In genomic region chr11:22920939-22921565, GRCh38 we compare ENCODE assay signal across 9 cellular contexts.
DNase-seq lines count a peak whose midpoint lies in the region; ATAC-seq, FAIRE-seq and TF ChIP-seq lines count a peak whose summit lies in the region.
"Had no signal": no experiment of that assay in that cellular context is flagged by ENCODE, and none has a peak within 500 bp of the region (broad histone marks: within the 10 kb centered on the region; RNA-seq: fewer than 3 reads in every experiment).

No MANE protein-coding gene starts in this region.

- H3K9ac ChIP-seq in HCT116 (ENCODE audit: low read length) = no peak overlapping the region
- no peak overlapping the region for H3K9ac ChIP-seq in KMS-11

- no peak for TF ChIP-seq POLR2A in HCT116 (IDR thresholded peaks at IDR 0.05; ENCODE audit: borderline replicate concordance, extremely low read depth, insufficient read depth, insufficient read length)

- H4K20me1 ChIP-seq in HCT116 (ENCODE audit: insufficient read depth) = no peaks in the 10 kb centered on the region
- no peaks in the 10 kb centered on the region for H4K20me1 ChIP-seq in KMS-11 (ENCODE audit: insufficient read depth)

- H3K4me1 ChIP-seq in HCT116 (ENCODE audit: control insufficient read depth in 1 of 2, insufficient read depth in 2 of 2, low read length in 2 of 2) = no peaks in the 10 kb centered on the region
- no peaks in the 10 kb centered on the region for H3K4me1 ChIP-seq in KMS-11 (ENCODE audit: low read depth, poor library complexity, severe bottlenecking)
- H3K4me1 ChIP-seq in pancreas = peaks cover 23 to 56% (median 35%) of the 10 kb centered on the region in 3 donors

- H3K9me3 ChIP-seq in HCT116 (ENCODE audit: control insufficient read depth in 1 of 2, insufficient read depth in 1 of 2, low read depth in 1 of 2, low read length in 2 of 2) (no peaks in the 10 kb centered on the region), pancreas (no peaks in the 10 kb centered on the region)

- RAD21 ChIA-PET in HCT116 (lab: Charles Lee; ENCODE audit: low non-redundant PET in 1 of 2, low total read pairs in 2 of 2, uncharacterized antibody in 2 of 2, unreplicated experiment in 2 of 2) = no interaction called here

- no TSS peak for BruUV-seq in HCT116 (replicated peaks; lab: Mats Ljungman, UMichigan)

- no peak overlapping the region for H3K27ac ChIP-seq in HCT116 (ENCODE audit: low read depth, low read length)
- H3K27ac ChIP-seq in KMS-11 = no peak overlapping the region
- peak overlapping the region in 2 of 4 donors; percentile 15 to 69 for H3K27ac ChIP-seq in pancreas

- no peak overlapping the region for H2AFZ ChIP-seq in HCT116 (ENCODE audit: low read depth, low read length, poor library complexity, severe bottlenecking)
- peak overlapping the region; percentile 42; the same call in 1 of the 2 replicates for H2AFZ ChIP-seq in KMS-11 (ENCODE audit: low read depth)

- TF ChIP-seq RAD21 in HCT116 (IDR thresholded peaks at IDR 0.05; ENCODE audit: low read depth) = peak; percentile 23; the same call in 1 of the 2 replicates

- H3K4me3 ChIP-seq in AG10803 (ENCODE audit: low read length) = no peak overlapping the region
- H3K4me3 ChIP-seq in HCT116 (replicated peaks in 1 of 2; ENCODE audit: low read depth in 1 of 2, low read length in 2 of 2) = no peak overlapping the region
- no peak overlapping the region for H3K4me3 ChIP-seq in KMS-11 (IDR thresholded peaks at IDR 0.05; ENCODE audit: insufficient read depth, low read depth, low read length)
- H3K4me3 ChIP-seq in fibroblast of mammary gland (ENCODE audit: control insufficient read depth, low read depth, low read length) = no peak overlapping the region
- no peak overlapping the region for H3K4me3 ChIP-seq in pancreas

- no peaks in the 10 kb centered on the region for H3K36me3 ChIP-seq in HCT116 (ENCODE audit: control insufficient read depth in 1 of 2, insufficient read depth in 2 of 2, low read length in 2 of 2)
- H3K36me3 ChIP-seq in KMS-11 (ENCODE audit: insufficient read depth) = no peaks in the 10 kb centered on the region
- no peaks in the 10 kb centered on the region for H3K36me3 ChIP-seq in pancreas

- DNase-seq in AG10803 (ENCODE audit: low read depth) = peak; percentile 45
- DNase-seq in HCT116 (ENCODE audit: low read depth, low spot score) = no peak
- peak; percentile 48 for DNase-seq in SK-N-DZ (ENCODE audit: low spot score)
- peak; percentile 43 for DNase-seq in fibroblast of mammary gland (ENCODE audit: low read depth)
- peak in 3 of 6 donors; percentile 38 to 48 (median 43) for DNase-seq in pancreas
- no peak for DNase-seq in NK-92 treated with Interleukin-12 subunit alpha and Interleukin-12 subunit beta, amount 100 ng/mL, for 24 hours (lab: John Stamatoyannopoulos, UW)
- DNase-seq: T-cell had no signal

- FAIRE-seq in pancreas (lab: Jason Lieb, UNC) = no peak

- no peak overlapping the region for H3K4me2 ChIP-seq in HCT116 (ENCODE audit: low read length)
- H3K4me2 ChIP-seq in KMS-11 = no peak overlapping the region

- peak; percentile 78 for ATAC-seq in HCT116
- peak; percentile 91 to 97 (median 93) for ATAC-seq in pancreas

- TF ChIP-seq CTCF in AG10803 (conservative IDR thresholded peaks at IDR 0.05; ENCODE audit: low read length) (peak; percentile 81), GM12872 (IDR thresholded peaks at IDR 0.05; ENCODE audit: insufficient read depth, low read depth, low read length) (peak; percentile 85), HCT116 (IDR thresholded peaks at IDR 0.05 in 2 of 3, conservative IDR thresholded peaks at IDR 0.05 in 1 of 3; ENCODE audit: borderline replicate concordance in 1 of 3, insufficient read depth in 1 of 3, low read depth in 2 of 3, low read length in 2 of 3) (peak in 2 of 3 experiments; percentile 62 to 64; a peak in 4 of 6 replicates), KMS-11 (conservative IDR thresholded peaks at IDR 0.05; ENCODE audit: low read depth, low read length) (peak; percentile 73), fibroblast of mammary gland (conservative IDR thresholded peaks at IDR 0.05; ENCODE audit: control insufficient read depth, insufficient read depth, low read depth, low read length) (peak; percentile 81), pancreas (IDR thresholded peaks at IDR 0.05) (peak; percentile 32 to 69 (median 60))

- CTCF ChIA-PET in HCT116 (lab: Charles Lee) = no interaction called here

- WGBS in pancreas, 2 donors = 37 to 42% methylated on average over 5 of the region's 5 CpGs

- intact Hi-C loops in HCT116 (cut with micrococcal nuclease) (no loop called here), pancreas (cut with DNase I) (no loop called here)

- H3K9me2 ChIP-seq in HCT116 (ENCODE audit: insufficient read depth) = no peaks in the 10 kb centered on the region

- no peaks in the 10 kb centered on the region for H3K27me3 ChIP-seq in HCT116 (ENCODE audit: insufficient read depth, low read length)
- no peaks in the 10 kb centered on the region for H3K27me3 ChIP-seq in KMS-11 (ENCODE audit: insufficient read depth, low read depth)
- no peaks in the 10 kb centered on the region for H3K27me3 ChIP-seq in pancreas

- POLR2A ChIA-PET in HCT116 (lab: Charles Lee) = no interaction called here

- no peaks in the 10 kb centered on the region for H3K79me2 ChIP-seq in HCT116 (ENCODE audit: insufficient read depth, low read length)
- no peaks in the 10 kb centered on the region for H3K79me2 ChIP-seq in KMS-11 (ENCODE audit: insufficient read depth, low read depth)

TF ChIP-seq in HCT116, 20 proteins besides CTCF, POLR2A, EP300 and RAD21:
- no peak for TF ChIP-seq SRF (IDR thresholded peaks at IDR 0.05; ENCODE audit: low read depth)

Comparison
In these comparisons a context has a peak if more than half of its experiments do, and no peak if none do; other contexts are left out.
1. DNase-seq: peak in AG10803 (single experiment), SK-N-DZ (single experiment) and fibroblast of mammary gland (single experiment); none in HCT116 (single experiment) and NK-92 treated with Interleukin-12 subunit alpha and Interleukin-12 subunit beta, amount 100 ng/mL, for 24 hours (single experiment).
2. Peak in every context shown above with its lines, with median percentiles within 50 percentile points of each other: CTCF ChIP-seq.